Comparison of ENCODE assay signal across 9 cellular contexts in the genomic region with DNA sequence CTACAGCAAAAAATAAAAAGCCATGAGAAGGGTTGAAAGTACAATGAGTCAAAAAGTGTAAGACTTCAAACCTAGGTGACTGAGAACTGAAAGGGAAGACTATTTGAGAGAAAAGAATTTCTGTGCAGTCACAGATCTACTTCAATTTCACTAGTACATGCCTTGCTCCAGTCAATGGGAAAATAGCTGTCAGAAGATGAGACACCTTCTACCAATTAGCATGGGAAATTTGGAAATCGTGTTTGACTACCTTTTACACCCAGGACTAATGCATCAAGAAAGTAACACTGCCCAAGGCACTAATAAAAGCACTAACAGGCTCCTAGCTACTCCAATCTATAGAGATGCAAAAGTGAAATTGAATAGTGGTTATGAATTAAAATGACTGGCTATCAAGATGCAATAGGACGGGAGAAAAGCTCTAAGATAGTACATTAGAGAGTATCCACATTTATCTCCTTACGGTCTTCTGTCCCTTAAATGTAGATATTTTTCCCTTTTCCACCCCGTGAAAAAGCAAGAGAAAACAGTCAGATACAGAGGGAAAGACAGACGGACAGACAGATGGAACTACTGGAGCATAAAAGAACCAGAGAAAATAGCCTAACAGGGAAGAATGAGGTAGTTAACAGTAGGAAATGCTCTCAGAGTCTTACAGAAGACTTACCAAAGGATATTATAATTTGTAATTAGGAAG. TPM values are rescaled to one million over a fixed set of nuclear protein-coding genes. Genes with fewer than 3 reads are reported as not detected.
DNase-seq lines count a peak whose midpoint lies in the region; ATAC-seq, FAIRE-seq and TF ChIP-seq lines count a peak whose summit lies in the region.
"Had no signal": no experiment of that assay in that cellular context is flagged by ENCODE, and none has a peak within 500 bp of the region (broad histone marks: within the 10 kb centered on the region; RNA-seq: fewer than 3 reads in every experiment).

No MANE protein-coding gene starts in this region.

- DNase-seq in K562 (ENCODE audit: extremely low read depth in 1 of 4, low spot score in 3 of 4): no peak
- DNase-seq in NCI-H510A (lab: John Stamatoyannopoulos, UW): no peak
- DNase-seq in pons (ENCODE audit: low spot score): no peak
- no peak for DNase-seq in activated gamma-delta T cell (lab: John Stamatoyannopoulos, UW)
- DNase-seq in stimulated activated CD4-positive, alpha-beta T cell treated with anti-CD3 and anti-CD28 coated beads, Interleukin-1b, Interleukin-23, amount 100 ng/mL, for 48 hours: no peak
- DNase-seq: stimulated activated CD4-positive, alpha-beta T cell treated with anti-CD3 and anti-CD28 coated beads, Interleukin-15, amount 100 ng/mL, for 24 hours had no signal

- in situ Hi-C loops in K562 (cut with MboI): no loop called here

- H2AFZ ChIP-seq in K562 (ENCODE audit: low read depth, low read length): peak overlapping the region; percentile 5; the same call in 1 of the 2 replicates

- no peaks in the 10 kb centered on the region for H4K20me1 ChIP-seq in K562 (replicated peaks; ENCODE audit: control insufficient read depth, insufficient read depth, low read length)

- no peak for FAIRE-seq in K562 (lab: Jason Lieb, UNC)

- peaks cover 4 to 18% of the 10 kb centered on the region in 2 experiments; a peak in 3 of 5 replicates for H3K4me1 ChIP-seq in K562 (replicated peaks in 1 of 2; ENCODE audit: control insufficient read depth in 2 of 2, insufficient read depth in 2 of 2, low read length in 2 of 2)

- TF ChIP-seq RAD21 in K562 (CRISPR knock-in tag; conservative IDR thresholded peaks at IDR 0.05 in 1 of 2, IDR thresholded peaks at IDR 0.05 in 1 of 2): no peak

- no peak for TF ChIP-seq POLR2A in K562 (conservative IDR thresholded peaks at IDR 0.05)

- no peaks in the 10 kb centered on the region for H3K36me3 ChIP-seq in K562 (ENCODE audit: control insufficient read depth, insufficient read depth, low read length)

- peaks cover 2% of the 10 kb centered on the region; the same call in 1 of the 2 replicates for H3K9me3 ChIP-seq in K562 (replicated peaks; ENCODE audit: control insufficient read depth, insufficient read depth, low read depth, low read length)

- POLR2A ChIA-PET in K562 (lab: Yijun Ruan, JAX): interaction anchor here (0.6 to 5.1 kb wide), 2 partner anchors 12 to 28 kb away, joined by 3 to 35 read pairs; no protein-coding TSS in a partner anchor

- H3K4me3 ChIP-seq in K562: peak overlapping the region; percentile 3; the same call in 1 of the 2 replicates

- peak overlapping the region; percentile 61 for H3K4me2 ChIP-seq in K562 (ENCODE audit: insufficient read depth, low read length)

- WGBS in K562 (ENCODE audit: insufficient coverage, low coverage, missing lambda C conversion rate): 1% methylated on average over 5 of the region's 5 CpGs

- TF ChIP-seq EP300 in K562 (IDR thresholded peaks at IDR 0.05; ENCODE audit: low read length): no peak

- peaks cover 99% of the 10 kb centered on the region for H3K79me2 ChIP-seq in K562 (ENCODE audit: control insufficient read depth, insufficient read depth, low read length)

- no TSS peak for BruUV-seq in K562 (replicated peaks; lab: Mats Ljungman, UMichigan)

- ATAC-seq in GM18517 (IDR thresholded peaks at IDR 0.05; ENCODE audit: unreplicated experiment) (peak; percentile 39), GM21528 (IDR thresholded peaks at IDR 0.05; ENCODE audit: low FRiP score, unreplicated experiment) (peak; percentile 50), HG03378 (IDR thresholded peaks at IDR 0.05; ENCODE audit: unreplicated experiment) (peak; percentile 42), K562 (peak; percentile 64)

- TF ChIP-seq CTCF in K562 (IDR thresholded peaks at IDR 0.05 in 2 of 3, conservative IDR thresholded peaks at IDR 0.05 in 1 of 3; ENCODE audit: insufficient read depth in 2 of 3, low read depth in 1 of 3, low read length in 3 of 3): no peak

- H3K9ac ChIP-seq in K562 (ENCODE audit: insufficient read depth in 1 of 2, low read depth in 2 of 2, low read length in 2 of 2): peak overlapping the region in 1 of 2 experiments; percentile 38; a peak in 2 of 4 replicates

- intact Hi-C loops in K562 (cut with micrococcal nuclease): no loop called here

- H3K9me1 ChIP-seq in K562 (ENCODE audit: control insufficient read depth, insufficient read depth, low read length): no peaks in the 10 kb centered on the region

- no peaks in the 10 kb centered on the region for H3K27me3 ChIP-seq in K562 (ENCODE audit: control insufficient read depth in 2 of 2, insufficient read depth in 2 of 2, low read length in 2 of 2)

- H3K27ac ChIP-seq in K562 (ENCODE audit: extremely low read depth, low read depth, low read length): peak overlapping the region; percentile 45

- CTCF ChIA-PET in K562 (lab: Yijun Ruan, JAX; ENCODE audit: low intra/inter-chr PET ratio): no interaction called here

TF ChIP-seq in K562, 482 proteins besides CTCF, POLR2A, EP300 and RAD21 (continues in another document):
- TF ChIP-seq SPI1 (IDR thresholded peaks at IDR 0.05; ENCODE audit: borderline replicate concordance, low read depth, low read length): no peak
- TF ChIP-seq ZNF75A (CRISPR knock-in tag; IDR thresholded peaks at IDR 0.05): no peak
- TF ChIP-seq RNF2 (IDR thresholded peaks at IDR 0.05): no peak
- no peak for TF ChIP-seq HMG20B (CRISPR knock-in tag; IDR thresholded peaks at IDR 0.05)
- TF ChIP-seq, protein P1, sequence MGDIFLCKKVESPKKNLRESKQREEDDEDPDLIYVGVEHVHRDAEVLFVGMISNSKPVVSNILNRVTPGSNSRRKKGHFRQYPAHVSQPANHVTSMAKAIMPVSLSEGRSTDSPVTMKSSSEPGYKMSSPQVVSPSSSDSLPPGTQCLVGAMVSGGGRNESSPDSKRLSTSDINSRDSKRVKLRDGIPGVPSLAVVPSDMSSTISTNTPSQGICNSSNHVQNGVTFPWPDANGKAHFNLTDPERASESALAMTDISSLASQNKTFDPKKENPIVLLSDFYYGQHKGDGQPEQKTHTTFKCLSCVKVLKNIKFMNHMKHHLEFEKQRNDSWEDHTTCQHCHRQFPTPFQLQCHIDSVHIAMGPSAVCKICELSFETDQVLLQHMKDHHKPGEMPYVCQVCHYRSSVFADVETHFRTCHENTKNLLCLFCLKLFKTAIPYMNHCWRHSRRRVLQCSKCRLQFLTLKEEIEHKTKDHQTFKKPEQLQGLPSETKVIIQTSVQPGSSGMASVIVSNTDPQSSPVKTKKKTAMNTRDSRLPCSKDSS (IDR thresholded peaks at IDR 0.05; ENCODE audit: low read depth, partially characterized antibody): no peak
- TF ChIP-seq ZNF57 (CRISPR knock-in tag; IDR thresholded peaks at IDR 0.05): no peak
- TF ChIP-seq, protein P2, sequence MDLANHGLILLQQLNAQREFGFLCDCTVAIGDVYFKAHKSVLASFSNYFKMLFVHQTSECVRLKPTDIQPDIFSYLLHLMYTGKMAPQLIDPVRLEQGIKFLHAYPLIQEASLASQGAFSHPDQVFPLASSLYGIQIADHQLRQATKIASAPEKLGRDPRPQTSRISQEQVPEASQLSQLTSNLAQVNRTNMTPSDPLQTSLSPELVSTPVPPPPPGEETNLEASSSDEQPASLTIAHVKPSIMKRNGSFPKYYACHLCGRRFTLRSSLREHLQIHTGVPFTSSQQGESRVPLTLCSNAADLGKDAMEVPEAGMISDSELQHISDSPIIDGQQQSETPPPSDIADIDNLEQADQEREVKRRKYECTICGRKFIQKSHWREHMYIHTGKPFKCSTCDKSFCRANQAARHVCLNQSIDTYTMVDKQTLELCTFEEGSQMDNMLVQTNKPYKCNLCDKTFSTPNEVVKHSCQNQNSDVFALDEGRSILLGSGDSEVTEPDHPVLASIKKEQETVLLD (IDR thresholded peaks at IDR 0.05): no peak

RNA-seq across cellular contexts. Expression of a gene that starts 15.2 kb away (rescaled TPM):
- 13.0 and 31.7 TPM in 2 replicates for total RNA-seq in K562 (2011; cell fraction: chromatin; rRNA removed; ENCODE audit: low replicate concordance)
- total RNA-seq in K562 (2011; cell fraction: nucleolus; rRNA removed): 15.8 and 16.5 TPM in 2 replicates
- total RNA-seq in K562 (2011; cell fraction: nucleoplasm; rRNA removed): 28.2 and 28.9 TPM in 2 replicates
- total RNA-seq in K562 (2014; rRNA removed) (9.2 and 11.4 TPM in 2 replicates), K562 (2014; rRNA removed; fragmentation: Illumina TruSeq; extraction: Trizol) (18.4 and 19.0 TPM in 2 replicates), K562 (2015; rRNA removed; fragmentation: Illumina TruSeq; extraction: Trizol) (21.8 and 22.6 TPM in 2 replicates), K562 (2021) (14.8 and 16.0 TPM in 2 replicates)
- polyA plus RNA-seq in K562 (2011; rRNA removed) (13.6 and 15.9 TPM in 2 replicates), K562 (2014; fragmentation: Illumina TruSeq; extraction: Trizol) (19.7 and 23.4 TPM in 2 replicates), K562 (2014; fragmentation: Nextera tagmentation; extraction: Ambion mirVana) (10 to 100 TPM; 10.8 to 11.2 TPM), K562 (2014; rRNA removed) (13.0 and 13.1 TPM in 2 replicates)
- 4.4 and 8.7 TPM in 2 replicates for polyA plus RNA-seq in K562 (2011; cell fraction: cytosol; rRNA removed)
- polyA plus RNA-seq in K562 (2011; cell fraction: nucleus; rRNA removed): 6.9 and 12.3 TPM in 2 replicates
- 17.1 and 24.6 TPM in 2 replicates for polyA plus RNA-seq in K562 (2012)
- polyA minus RNA-seq in K562 (2011; rRNA and poly(A)+ RNA removed): 10.9 and 16.5 TPM in 2 replicates
- polyA minus RNA-seq in K562 (2011; cell fraction: cytosol; rRNA and poly(A)+ RNA removed): 9.2 and 9.9 TPM in 2 replicates
- 10.1 and 20.0 TPM in 2 replicates for polyA minus RNA-seq in K562 (2011; cell fraction: nucleus; rRNA and poly(A)+ RNA removed)

RNA-seq across cellular contexts. Expression of a gene that starts 15.4 kb away (rescaled TPM):
- 61.9 and 123 TPM in 2 replicates for total RNA-seq in K562 (2011; cell fraction: chromatin; rRNA removed; ENCODE audit: low replicate concordance)
- 31.5 and 34.7 TPM in 2 replicates for total RNA-seq in K562 (2011; cell fraction: nucleolus; rRNA removed)
- 62.6 and 89.5 TPM in 2 replicates for total RNA-seq in K562 (2011; cell fraction: nucleoplasm; rRNA removed)
- 9.2 and 10.9 TPM in 2 replicates for total RNA-seq in K562 (2014; rRNA removed)
- 12.5 and 12.7 TPM in 2 replicates for total RNA-seq in K562 (2014; rRNA removed; fragmentation: Illumina TruSeq; extraction: Trizol)
- 11.2 and 12.9 TPM in 2 replicates for total RNA-seq in K562 (2015; rRNA removed; fragmentation: Illumina TruSeq; extraction: Trizol)
- 9.0 and 10.1 TPM in 2 replicates for total RNA-seq in K562 (2021)
- 17.9 and 18.5 TPM in 2 replicates for polyA plus RNA-seq in K562 (2011; rRNA removed)
- polyA plus RNA-seq in K562 (2011; cell fraction: cytosol; rRNA removed): 5.7 and 8.4 TPM in 2 replicates
- 42.8 and 47.5 TPM in 2 replicates for polyA plus RNA-seq in K562 (2011; cell fraction: nucleus; rRNA removed)
- polyA plus RNA-seq in K562 (2012): 7.0 and 8.8 TPM in 2 replicates
- 8.2 and 10.0 TPM in 2 replicates for polyA plus RNA-seq in K562 (2014; fragmentation: Illumina TruSeq; extraction: Trizol)
- polyA plus RNA-seq in K562 (2014; fragmentation: Nextera tagmentation; extraction: Ambion mirVana): under 1 TPM; 0.77 to 0.91 TPM
- polyA plus RNA-seq in K562 (2014; rRNA removed): 9.6 and 10.2 TPM in 2 replicates
- polyA minus RNA-seq in K562 (2011; rRNA and poly(A)+ RNA removed): 46.9 and 55.3 TPM in 2 replicates
- 8.7 and 13.2 TPM in 2 replicates for polyA minus RNA-seq in K562 (2011; cell fraction: cytosol; rRNA and poly(A)+ RNA removed)
- polyA minus RNA-seq in K562 (2011; cell fraction: nucleus; rRNA and poly(A)+ RNA removed): 32.9 and 60.0 TPM in 2 replicates
